8 cellular contexts compared by ENCODE assay signal in the genomic region with DNA sequence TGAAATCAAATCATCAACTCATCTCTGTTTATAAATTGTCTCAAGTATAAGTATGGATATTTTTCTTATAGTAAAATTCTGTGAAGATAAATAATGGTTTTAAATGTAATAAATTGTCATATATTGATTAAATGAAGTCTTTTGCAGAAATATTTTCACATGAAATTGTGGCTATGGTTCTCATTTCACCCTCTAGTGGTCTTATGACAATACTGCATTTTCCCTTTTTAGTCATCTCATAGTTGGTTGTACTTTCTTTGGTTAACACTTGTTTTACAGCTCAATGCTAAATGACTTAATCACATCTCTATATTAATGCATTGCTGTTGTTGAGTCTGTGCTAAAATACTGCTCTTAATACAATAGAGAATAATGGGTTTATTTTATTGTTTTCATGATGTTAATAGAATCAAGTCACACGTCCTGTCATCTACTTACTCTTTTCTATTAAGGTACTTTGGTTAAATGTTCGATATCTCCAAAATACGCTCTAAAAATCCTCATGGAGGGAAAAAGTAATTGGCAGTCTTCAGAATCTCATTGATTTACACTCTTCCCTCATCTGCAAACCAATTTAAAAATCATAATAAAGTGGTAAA. TPM values are rescaled to one million over a fixed set of nuclear protein-coding genes. Genes with fewer than 3 reads are reported as not detected.
DNase-seq lines count a peak whose midpoint lies in the region; ATAC-seq lines count a peak whose summit lies in the region.

No MANE protein-coding gene starts in this region.

- peak; percentile 74 for ATAC-seq in GM21390 (IDR thresholded peaks at IDR 0.05; ENCODE audit: unreplicated experiment)
- no peak for ATAC-seq in HG03095 (IDR thresholded peaks at IDR 0.05; ENCODE audit: unreplicated experiment)

- DNase-seq in DMS53 (lab: John Stamatoyannopoulos, UW) (peak; percentile 71), NCI-H1417 (lab: John Stamatoyannopoulos, UW) (peak in 2 of 3 experiments; percentile 39 to 70), cerebellum (ENCODE audit: low spot score) (peak; percentile 33), myocyte (ENCODE audit: low read depth) (peak; percentile 56), NCI-H2196 (lab: John Stamatoyannopoulos, UW; ENCODE audit: unreplicated experiment) (no peak)
- no peak for DNase-seq in stimulated activated CD4-positive, alpha-beta T cell treated with anti-CD3 and anti-CD28 coated beads, Interleukin-1b, Interleukin-23, amount 100 ng/mL, for 48 hours

RNA-seq across cellular contexts. Expression of a gene that starts 38.0 kb away (rescaled TPM):
- total RNA-seq in cerebellum (111 TPM), myocyte (231 and 261 TPM in 2 replicates)
- polyA plus RNA-seq in myocyte (2012) = 33.4 TPM

Comparison
In these comparisons a context has a peak if more than half of its experiments do, and no peak if none do; other contexts are left out.
1. DNase-seq: peak in DMS53 (single experiment), NCI-H1417 (2 of 3), cerebellum (single experiment) and myocyte (single experiment); none in stimulated activated CD4-positive, alpha-beta T cell treated with anti-CD3 and anti-CD28 coated beads, Interleukin-1b, Interleukin-23, amount 100 ng/mL, for 48 hours (single experiment) and NCI-H2196 (single experiment).